ENCODE assay signal across 29 cellular contexts in the genomic region with DNA sequence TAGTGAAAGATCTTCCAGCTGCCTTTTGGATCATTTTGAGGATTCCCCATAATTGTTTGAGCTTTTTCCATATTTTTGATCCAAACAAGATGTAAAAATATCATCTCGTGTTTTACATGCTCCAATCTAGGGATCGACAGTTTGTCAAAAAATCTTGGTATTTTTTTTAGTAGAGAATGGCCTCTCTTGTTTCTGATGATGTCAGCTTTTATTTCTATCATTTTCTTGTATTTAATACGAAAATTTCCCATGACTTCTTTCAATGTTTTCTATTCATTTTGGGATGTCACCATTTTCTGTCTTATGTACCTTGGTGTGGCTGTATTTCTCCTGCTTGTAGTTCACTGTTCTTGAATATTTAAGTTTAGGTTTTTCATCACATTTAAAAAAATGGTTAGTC.
"Had no signal": no experiment of that assay in that cellular context is flagged by ENCODE, and none has a peak within 500 bp of the region (broad histone marks: within the 10 kb centered on the region; RNA-seq: fewer than 3 reads in every experiment).

No MANE protein-coding gene starts in this region.

- H3K9me3 ChIP-seq: colonic mucosa, gastrocnemius medialis had no signal

- H3K27ac Mint-ChIP-seq: dendritic cell treated with granulocyte-macrophage colony-stimulating factor and Interleukin-4, amounts not matched to agents 40 ng/mL and 50 ng/mL, for 4 days; effector memory CD8-positive, alpha-beta T cell; endodermal cell had no signal

- H3K27ac ChIP-seq: colonic mucosa, coronary artery, dorsolateral prefrontal cortex, epithelial cell of prostate, esophagus muscularis mucosa, esophagus squamous epithelium, foreskin keratinocyte, gastrocnemius medialis, gastroesophageal sphincter, heart left ventricle, heart right ventricle, hepatocyte had no signal

- H3K36me3 ChIP-seq: colonic mucosa, esophagus muscularis mucosa, esophagus squamous epithelium, gastrocnemius medialis, gastroesophageal sphincter, heart left ventricle, heart right ventricle had no signal

- H3K4me3 Mint-ChIP-seq: dendritic cell treated with granulocyte-macrophage colony-stimulating factor and Interleukin-4, amounts not matched to agents 40 ng/mL and 50 ng/mL, for 4 days; effector memory CD8-positive, alpha-beta T cell; endodermal cell had no signal

- FAIRE-seq: colon, endothelial cell of umbilical vein, frontal cortex had no signal

- H3K4me2 ChIP-seq: hepatocyte had no signal

- H3K27me3 ChIP-seq: colonic mucosa, dorsolateral prefrontal cortex, esophagus muscularis mucosa, esophagus squamous epithelium, foreskin keratinocyte, gastrocnemius medialis, gastroesophageal sphincter, heart left ventricle, heart right ventricle, hepatocyte had no signal

- ATAC-seq: effector memory CD8-positive, alpha-beta T cell; esophagus mucosa; foreskin keratinocyte; gastrocnemius medialis; gastroesophageal sphincter; heart left ventricle; heart right ventricle had no signal

- H3K4me3 ChIP-seq: colonic mucosa, coronary artery, dorsolateral prefrontal cortex, esophagus muscularis mucosa, esophagus squamous epithelium, gastrocnemius medialis, gastroesophageal sphincter, heart left ventricle, heart right ventricle, hepatocyte had no signal

- DNase-seq: colonic mucosa; cortex of kidney; dermis blood vessel endothelial cell; dorsolateral prefrontal cortex; effector CD4-positive, alpha-beta T cell; effector CD8-positive, alpha-beta T cell; effector memory CD4-positive, alpha-beta T cell; effector memory CD8-positive, alpha-beta T cell; endodermal cell; erythroblast; esophagus squamous epithelium; foreskin fibroblast; foreskin keratinocyte; foreskin melanocyte; gastrocnemius medialis; glutamatergic neuron; head of caudate nucleus; heart left ventricle; heart right ventricle had no signal

- H3K4me1 Mint-ChIP-seq: endodermal cell had no signal

- H2AFZ ChIP-seq: hepatocyte had no signal

- H3K79me2 ChIP-seq: hepatocyte had no signal

- H3K4me1 ChIP-seq: colonic mucosa, esophagus muscularis mucosa, esophagus squamous epithelium, foreskin keratinocyte, gastrocnemius medialis, gastroesophageal sphincter, heart left ventricle, heart right ventricle had no signal

- H3K27me3 Mint-ChIP-seq: dendritic cell treated with granulocyte-macrophage colony-stimulating factor and Interleukin-4, amounts not matched to agents 40 ng/mL and 50 ng/mL, for 4 days; effector memory CD8-positive, alpha-beta T cell had no signal
